ENCODE assay signal across 13 cellular contexts in the genomic region with DNA sequence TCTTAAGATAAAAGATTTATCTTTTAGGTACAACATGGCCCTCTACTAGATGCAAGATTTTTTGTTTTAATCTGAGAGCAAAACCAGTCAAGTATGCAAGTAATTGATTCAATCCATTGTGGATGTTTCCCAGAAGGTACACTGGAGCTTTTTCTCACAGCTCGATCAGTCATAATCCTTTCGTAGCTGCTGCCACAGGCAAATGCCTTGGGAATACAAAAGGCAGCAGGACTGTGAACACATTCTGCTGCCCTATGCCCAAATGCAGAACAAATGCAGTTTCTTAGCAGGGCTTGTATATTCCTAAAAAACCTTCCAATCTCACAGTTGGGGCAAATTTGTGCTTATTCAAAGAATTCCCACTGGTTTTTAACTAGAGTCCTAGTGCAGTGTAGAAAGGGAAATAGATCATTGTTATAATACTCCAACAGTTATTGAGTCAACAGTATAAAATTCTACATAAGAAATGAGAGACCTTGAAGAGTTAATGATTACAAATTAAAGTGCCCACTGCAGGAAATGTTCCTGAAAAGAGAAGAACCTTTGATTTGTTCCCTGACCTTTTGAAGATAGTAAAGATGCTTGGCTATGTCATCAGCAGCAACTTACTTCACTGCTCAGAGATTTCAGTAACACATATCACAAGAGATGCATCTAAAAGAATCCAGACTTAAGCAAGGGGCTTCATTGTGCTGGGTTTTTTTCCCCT. TPM values are rescaled to one million over a fixed set of nuclear protein-coding genes. Genes with fewer than 3 reads are reported as not detected.
DNase-seq lines count a peak whose midpoint lies in the region; FAIRE-seq and TF ChIP-seq lines count a peak whose summit lies in the region.
"Had no signal": no experiment of that assay in that cellular context is flagged by ENCODE, and none has a peak within 500 bp of the region (broad histone marks: within the 10 kb centered on the region; RNA-seq: fewer than 3 reads in every experiment).

No MANE protein-coding gene starts in this region.

- peak; percentile 14 for DNase-seq in G401 (ENCODE audit: low spot score)
- peak; percentile 4 for DNase-seq in left kidney (ENCODE audit: low read depth, low spot score)
- peak; percentile 78 for DNase-seq in small intestine
- no peak for DNase-seq in cerebellum (ENCODE audit: low spot score)
- DNase-seq in H9 = no peak
- DNase-seq in NCI-H2227 (lab: John Stamatoyannopoulos, UW; ENCODE audit: unreplicated experiment) = no peak
- DNase-seq: activated B cell treated with CpG ODN at 0.5 μM for 24 hours; MG63; NCI-H2171 treated with DMSO at 0.1 percent for 48 hours; sigmoid colon; stimulated activated naive CD8-positive, alpha-beta T cell treated with anti-CD3 and anti-CD28 coated beads, Interleukin-15, Interleukin-2, amounts not matched to agents 100 U/mL and 50 U/mL, for 24 hours had no signal

- H3K9me3 Mint-ChIP-seq in H9 = no peaks in the 10 kb centered on the region
- H3K9me3 Mint-ChIP-seq: activated B cell treated with CpG ODN at 0.5 μM for 24 hours; dendritic cell treated with granulocyte-macrophage colony-stimulating factor and Interleukin-4, amounts not matched to agents 40 ng/mL and 50 ng/mL, for 4 days had no signal

- H3K4me3 Mint-ChIP-seq in H9 = no peak overlapping the region
- H3K4me3 Mint-ChIP-seq: activated B cell treated with CpG ODN at 0.5 μM for 24 hours; dendritic cell treated with granulocyte-macrophage colony-stimulating factor and Interleukin-4, amounts not matched to agents 40 ng/mL and 50 ng/mL, for 4 days had no signal

- H3K27ac Mint-ChIP-seq in H9 = no peak overlapping the region
- H3K27ac Mint-ChIP-seq: dendritic cell treated with granulocyte-macrophage colony-stimulating factor and Interleukin-4, amounts not matched to agents 40 ng/mL and 50 ng/mL, for 4 days had no signal

- no peak overlapping the region for H2BK12ac ChIP-seq in H9 (ENCODE audit: insufficient read length, low read depth, low read length)

- peaks cover 3 to 4% of the 10 kb centered on the region in 2 donors for H3K4me1 ChIP-seq in small intestine (ENCODE audit: control insufficient read depth in 2 of 2, insufficient read depth in 1 of 2, low read depth in 1 of 2, low read length in 1 of 2)
- no peaks in the 10 kb centered on the region for H3K4me1 ChIP-seq in H9 (ENCODE audit: insufficient read depth, low read length)
- H3K4me1 ChIP-seq: sigmoid colon had no signal

- H2BK120ac ChIP-seq in H9 (ENCODE audit: low read depth, low read length, poor library complexity, severe bottlenecking) = no peak overlapping the region

- H3K4ac ChIP-seq in H9 (ENCODE audit: low read depth, low read length) = no peak overlapping the region

- no peaks in the 10 kb centered on the region for H3K36me3 Mint-ChIP-seq in H9 (ENCODE audit: insufficient read depth in 1 of 3, low read depth in 3 of 3)

- H3T11ph ChIP-seq in H9 (ENCODE audit: low read length) = no peak overlapping the region

- no peaks in the 10 kb centered on the region for H3K27me3 Mint-ChIP-seq in H9 (ENCODE audit: low read depth)
- H3K27me3 Mint-ChIP-seq: activated B cell treated with CpG ODN at 0.5 μM for 24 hours; dendritic cell treated with granulocyte-macrophage colony-stimulating factor and Interleukin-4, amounts not matched to agents 40 ng/mL and 50 ng/mL, for 4 days had no signal

- no peak overlapping the region for H2BK15ac ChIP-seq in H9 (ENCODE audit: low read depth, low read length)

- no peak overlapping the region for H3K4me2 ChIP-seq in H9 (ENCODE audit: insufficient read depth, insufficient read length, low read length)

- H3K4me1 Mint-ChIP-seq in H9 = no peaks in the 10 kb centered on the region

- no peak overlapping the region for H4K8ac ChIP-seq in H9 (replicated peaks; ENCODE audit: insufficient read length, low read depth, low read length)

- H3K4me3 ChIP-seq in small intestine (ENCODE audit: low read depth in 1 of 2, low read length in 2 of 2) = no peak overlapping the region
- H3K4me3 ChIP-seq: MG63, sigmoid colon had no signal

- H2BK20ac ChIP-seq in H9 (ENCODE audit: low read depth, low read length, poor library complexity, severe bottlenecking) = no peak overlapping the region

- no peak overlapping the region for H4K5ac ChIP-seq in H9 (ENCODE audit: insufficient read length, low read depth, low read length)

- no peak overlapping the region for H3K56ac ChIP-seq in H9 (ENCODE audit: insufficient read length, low read depth, low read length)

- H3K9me3 ChIP-seq in small intestine (ENCODE audit: control insufficient read depth, low read depth) (no peaks in the 10 kb centered on the region), H9 (ENCODE audit: control insufficient read depth, low read depth, low read length) (no peaks in the 10 kb centered on the region)
- H3K9me3 ChIP-seq: MG63, sigmoid colon had no signal

- in situ Hi-C loops in G401 (cut with HindIII; ENCODE audit: low sequenced_read_pairs) = no loop called here

- no peaks in the 10 kb centered on the region for H3K36me3 ChIP-seq in small intestine (ENCODE audit: control insufficient read depth in 2 of 2, insufficient read depth in 2 of 2, low read length in 2 of 2)
- H3K36me3 ChIP-seq: MG63 had no signal

- no peaks in the 10 kb centered on the region for H3K79me1 ChIP-seq in H9 (ENCODE audit: insufficient read depth, low read depth, low read length, poor library complexity, severe bottlenecking)

- H3K23ac ChIP-seq in H9 (ENCODE audit: insufficient read length, low read depth, low read length) = no peak overlapping the region

- no peak overlapping the region for H2AK5ac ChIP-seq in H9 (ENCODE audit: insufficient read length, low read length)

- TF ChIP-seq CTCF in VCaP (conservative IDR thresholded peaks at IDR 0.05) = no peak
- TF ChIP-seq CTCF in H9 (conservative IDR thresholded peaks at IDR 0.05) = no peak

- H3K14ac ChIP-seq in H9 (ENCODE audit: insufficient read depth, low read length) = no peak overlapping the region

- H3K27ac ChIP-seq in VCaP = peak overlapping the region; percentile 93
- H3K27ac ChIP-seq in small intestine (ENCODE audit: low read depth in 1 of 2, low read length in 1 of 2) = peak overlapping the region; percentile 25 to 64
- no peak overlapping the region for H3K27ac ChIP-seq in H9 (ENCODE audit: insufficient read length, low read depth, low read length)
- H3K27ac ChIP-seq: sigmoid colon had no signal

- no peak overlapping the region for H3K9ac ChIP-seq in H9 (ENCODE audit: extremely low read depth, insufficient read length, low read length)

- WGBS in small intestine, 3 donors = 11 to 55% (median 37%) methylated on average over 2 of the region's 2 CpGs
- WGBS in H9 (ENCODE audit: extremely low coverage, insufficient read length, low lambda C conversion rate) = no CpG with 5 or more reads among the region's 2 CpGs

- H3K27me3 ChIP-seq in small intestine (ENCODE audit: control insufficient read depth in 2 of 2, insufficient read depth in 2 of 2, low read length in 2 of 2) (no peaks in the 10 kb centered on the region), H9 (ENCODE audit: insufficient read depth, low read length) (no peaks in the 10 kb centered on the region)
- H3K27me3 ChIP-seq: MG63, sigmoid colon had no signal

- no peak overlapping the region for H4K91ac ChIP-seq in H9 (ENCODE audit: insufficient read length, low read depth, low read length)

- no peaks in the 10 kb centered on the region for H4K20me1 ChIP-seq in H9 (ENCODE audit: control insufficient read depth, insufficient read depth, insufficient read length)

- FAIRE-seq in small intestine (lab: Jason Lieb, UNC) = no peak

- H3K23me2 ChIP-seq in H9 (ENCODE audit: insufficient read length, low read depth, low read length, poor library complexity, severe bottlenecking) = no peaks in the 10 kb centered on the region

- no peak overlapping the region for H2AFZ ChIP-seq in H9 (ENCODE audit: low read length)

- H3K79me2 ChIP-seq in H9 (ENCODE audit: insufficient read depth, low read length) = no peaks in the 10 kb centered on the region

- H2BK5ac ChIP-seq in H9 (ENCODE audit: insufficient read length, low read length) = no peak overlapping the region

- no peak overlapping the region for H3K18ac ChIP-seq in H9 (ENCODE audit: insufficient read length, low read depth, low read length)

RNA-seq across cellular contexts. Expression of gene LPXN, which starts 14.1 kb away (rescaled TPM):
- 0.78 and 1.5 TPM in 2 replicates for total RNA-seq in G401 (2014; rRNA removed; shearing (Covaris generic))
- 10 to 100 TPM in 1 of 3 donors, 1 to 10 TPM in 2; 5.3 to 10.3 (median 6.9) TPM for polyA plus RNA-seq in small intestine
- total RNA-seq in cerebellum = 4.5 TPM
- 1.4 and 1.5 TPM in 2 replicates for total RNA-seq in H9 (2021)

RNA-seq across cellular contexts. Expression of gene ZFP91, which starts 17.3 kb away (rescaled TPM):
- total RNA-seq in G401 (2014; rRNA removed; shearing (Covaris generic)) = 32.9 and 50.6 TPM in 2 replicates
- 10 to 100 TPM; 24.8 to 31.0 (median 24.9) TPM for polyA plus RNA-seq in small intestine
- 43.4 TPM for total RNA-seq in cerebellum
- 32.6 and 32.9 TPM in 2 replicates for total RNA-seq in H9 (2021)

RNA-seq across cellular contexts. Expression of gene OR5B21, which starts 53.6 kb away (rescaled TPM):
- total RNA-seq in G401 (2014; rRNA removed; shearing (Covaris generic)) = not detected in 2 replicates
- not detected for polyA plus RNA-seq in small intestine
- total RNA-seq in cerebellum = not detected
- not detected in 2 replicates for total RNA-seq in H9 (2021)
- polyA plus RNA-seq: sigmoid colon had no signal

Comparison
In these comparisons a context has a peak if more than half of its experiments do, and no peak if none do; other contexts are left out.
1. DNase-seq: peak in G401 (single experiment), left kidney (single experiment) and small intestine (single experiment); none in cerebellum (single experiment), H9 (single experiment) and NCI-H2227 (single experiment).